In the genomic region with DNA sequence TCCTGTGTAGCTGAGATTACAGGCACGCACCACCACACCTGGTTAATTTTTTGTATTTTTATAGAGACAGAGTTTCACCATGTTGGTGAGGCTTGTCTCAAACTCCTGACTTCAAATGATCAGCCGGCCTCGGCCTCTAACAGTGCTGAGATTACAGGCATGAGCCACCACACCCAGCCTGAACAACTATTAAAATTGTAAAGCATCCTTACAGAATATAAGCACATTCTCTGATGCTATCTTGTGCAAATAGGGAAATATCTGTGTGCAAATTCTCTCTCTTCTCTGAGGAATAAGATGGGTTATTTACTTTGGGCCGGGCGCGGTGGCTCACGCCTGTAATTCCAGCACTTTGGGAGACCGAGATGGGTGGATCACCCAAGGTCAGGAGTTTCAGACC, we compare ENCODE assay signal across 13 cellular contexts. TPM values are rescaled to one million over a fixed set of nuclear protein-coding genes. Genes with fewer than 3 reads are reported as not detected.
DNase-seq lines count a peak whose midpoint lies in the region; ATAC-seq and TF ChIP-seq lines count a peak whose summit lies in the region.
"Had no signal": no experiment of that assay in that cellular context is flagged by ENCODE, and none has a peak within 500 bp of the region (broad histone marks: within the 10 kb centered on the region; RNA-seq: fewer than 3 reads in every experiment).

No MANE protein-coding gene starts in this region.

- H3K4me1 Mint-ChIP-seq in nephron progenitor cell = peaks cover 5% of the 10 kb centered on the region
- H3K4me1 Mint-ChIP-seq: H9 had no signal

- H3K4me1 ChIP-seq in heart left ventricle (peaks cover 6 to 55% (median 18%) of the 10 kb centered on the region in 12 donors), PC-3 (ENCODE audit: insufficient read depth, low read length) (peaks cover 20% of the 10 kb centered on the region), colonic mucosa (no peaks in the 10 kb centered on the region)

- H3K4me2 ChIP-seq in PC-3 (ENCODE audit: low read length) = no peak overlapping the region
- H3K4me2 ChIP-seq: BLaER1 had no signal

- intact Hi-C loops in heart left ventricle (cut with DNase I) (loop anchor here (1.0 to 10.0 kb wide), 7 partner anchors 96 to 273 kb away; partner anchors contain the start of genes CAMK2B (in 1 of the 10) and YKT6 (in 1 of the 10)), Right ventricle myocardium inferior (cut with DNase I) (loop anchor here (2.0 kb wide), 2 partner anchors 101 to 237 kb away; no protein-coding TSS in a partner anchor), PC-3 (cut with micrococcal nuclease) (loop anchor here (1.0 to 10.0 kb wide), 4 partner anchors 103 to 264 kb away; no protein-coding TSS in a partner anchor), colonic mucosa (cut with DNase I) (loop anchor here (2.0 kb wide), 1 partner anchor 237 kb away; no protein-coding TSS in a partner anchor)

- H3K4me3 ChIP-seq in heart left ventricle (no peak overlapping the region), PC-3 (ENCODE audit: low read length) (no peak overlapping the region), colonic mucosa (no peak overlapping the region)
- H3K4me3 ChIP-seq: BLaER1 had no signal

- H3K9ac ChIP-seq in PC-3 (ENCODE audit: low read length) (no peak overlapping the region), colonic mucosa (ENCODE audit: low read depth in 2 of 2, low read length in 2 of 2) (no peak overlapping the region)
- H3K9ac ChIP-seq: BLaER1 had no signal

- H3K9me3 ChIP-seq in heart left ventricle (peaks cover 0 to 5% (median under 1%) of the 10 kb centered on the region in 12 donors), PC-3 (ENCODE audit: low read length) (no peaks in the 10 kb centered on the region), colonic mucosa (no peaks in the 10 kb centered on the region)

- peaks cover 53% of the 10 kb centered on the region for H3K79me2 ChIP-seq in PC-3 (ENCODE audit: low read length)

- H3K27me3 ChIP-seq in heart left ventricle = no peaks in the 10 kb centered on the region
- no peaks in the 10 kb centered on the region for H3K27me3 ChIP-seq in PC-3 (ENCODE audit: low read length)
- no peaks in the 10 kb centered on the region for H3K27me3 ChIP-seq in colonic mucosa
- H3K27me3 ChIP-seq: BLaER1 had no signal

- peaks cover 59% of the 10 kb centered on the region for H3K36me3 Mint-ChIP-seq in nephron progenitor cell (ENCODE audit: low read depth)

- H3K27ac ChIP-seq in heart left ventricle (peak overlapping the region in 7 of 12 donors; percentile 30 to 68 (median 46)), PC-3 (ENCODE audit: low read length) (no peak overlapping the region), colonic mucosa (no peak overlapping the region)
- H3K27ac ChIP-seq: BLaER1 had no signal

- H3K27me3 Mint-ChIP-seq in nephron progenitor cell (ENCODE audit: low read depth, poor library complexity) = no peaks in the 10 kb centered on the region
- H3K27me3 Mint-ChIP-seq: IgD-negative memory B cell had no signal

- ATAC-seq in heart left ventricle (no peak), Right ventricle myocardium inferior (no peak), PC-3 (peak; percentile 25), GM18858 (IDR thresholded peaks at IDR 0.05; ENCODE audit: unreplicated experiment) (no peak)

- DNase-seq in heart left ventricle = no peak
- no peak for DNase-seq in Right ventricle myocardium inferior (ENCODE audit: missing footprints)
- no peak for DNase-seq in PC-3
- peak; percentile 29 for DNase-seq in colonic mucosa
- DNase-seq in nephron progenitor cell = no peak
- DNase-seq in globus pallidus (ENCODE audit: low spot score) = no peak
- no peak for DNase-seq in activated T-cell treated with anti-CD3 and anti-CD28 coated beads, Interleukin-2, amount 50 U/mL, for 48 hours
- DNase-seq: 8988T had no signal

- BruUV-seq in PC-3 (replicated peaks; lab: Mats Ljungman, UMichigan) = no TSS peak

- H3K36me3 ChIP-seq in heart left ventricle = peaks cover 0 to 92% (median 82%) of the 10 kb centered on the region in 9 donors
- H3K36me3 ChIP-seq in PC-3 (ENCODE audit: low read depth, low read length) = peaks cover 47% of the 10 kb centered on the region
- no peaks in the 10 kb centered on the region for H3K36me3 ChIP-seq in colonic mucosa

- H3K4me3 Mint-ChIP-seq in nephron progenitor cell = no peak overlapping the region
- H3K4me3 Mint-ChIP-seq: CD8-positive, alpha-beta T cell; H9; IgD-negative memory B cell had no signal

- TF ChIP-seq CTCF in heart left ventricle (IDR thresholded peaks at IDR 0.05) (no peak), PC-3 (conservative IDR thresholded peaks at IDR 0.05; ENCODE audit: low read depth, low read length) (no peak), colonic mucosa (IDR thresholded peaks at IDR 0.05) (no peak), nephron progenitor cell (IDR thresholded peaks at IDR 0.05) (no peak)

- no peaks in the 10 kb centered on the region for H4K20me1 ChIP-seq in PC-3 (ENCODE audit: low read length)

- H3K9me3 Mint-ChIP-seq in nephron progenitor cell = peaks cover 8% of the 10 kb centered on the region
- H3K9me3 Mint-ChIP-seq: H9 had no signal

- TF ChIP-seq POLR2A in heart left ventricle (IDR thresholded peaks at IDR 0.05) = no peak

- H3K9me2 ChIP-seq in PC-3 (replicated peaks; ENCODE audit: low read length) = no peaks in the 10 kb centered on the region

- CTCF ChIA-PET in PC-3 (lab: Charles Lee) = no interaction called here

- no peaks in the 10 kb centered on the region for H3F3A ChIP-seq in PC-3 (ENCODE audit: low read length, unreplicated experiment)

- H2AFZ ChIP-seq in PC-3 (ENCODE audit: low read length) = no peak overlapping the region

- 93 to 98% (median 96%) methylated on average over 8 of the region's 8 CpGs for WGBS in heart left ventricle, 4 donors

- POLR2A ChIA-PET in PC-3 (lab: Charles Lee; ENCODE audit: unreplicated experiment) = no interaction called here

- peak overlapping the region; percentile 59 for H3K27ac Mint-ChIP-seq in nephron progenitor cell
- H3K27ac Mint-ChIP-seq: H9 had no signal

RNA-seq across cellular contexts. Expression of gene NUDCD3, which starts 12.5 kb away (rescaled TPM):
- total RNA-seq in heart left ventricle (100 to 1,000 TPM in 4 of 9 donors, 10 to 100 TPM in 5; 59.5 to 133 (median 98.7) TPM), Right ventricle myocardium inferior (112 TPM), PC-3 (2014; rRNA removed) (82.3 and 93.6 TPM in 2 replicates), colonic mucosa (100 to 1,000 TPM in 1 of 2 donors, 10 to 100 TPM in 1; 77.7 to 105 TPM)
- polyA plus RNA-seq in heart left ventricle = 10 to 100 TPM; 16.7 to 54.6 TPM

Comparison
In these comparisons a context has a peak if more than half of its experiments do, and no peak if none do; other contexts are left out.
1. H3K27ac ChIP-seq: peak in heart left ventricle (7 of 12); none in PC-3 (single experiment) and colonic mucosa (single experiment).